In the genomic region with DNA sequence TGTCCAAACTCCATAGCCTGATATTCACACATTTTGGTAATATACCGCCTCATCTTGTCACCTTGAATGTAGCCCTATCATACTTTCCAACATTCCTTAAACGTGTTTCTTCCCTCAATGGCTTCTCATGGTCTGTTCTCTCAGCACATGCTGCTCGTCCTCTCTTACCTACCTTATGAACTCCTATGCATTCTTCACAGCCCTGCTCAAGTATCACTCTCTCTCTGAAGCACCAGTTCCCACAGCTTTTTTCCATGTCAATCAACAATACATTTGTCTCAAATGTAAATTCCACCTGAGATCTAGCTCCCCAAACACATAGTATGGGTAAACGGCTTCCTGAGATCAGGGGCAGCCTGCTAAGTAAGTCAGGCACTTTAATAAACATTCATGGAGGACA, we compare ENCODE assay signal across 19 cellular contexts.
DNase-seq lines count a peak whose midpoint lies in the region; ATAC-seq, FAIRE-seq and TF ChIP-seq lines count a peak whose summit lies in the region.
"Had no signal": no experiment of that assay in that cellular context is flagged by ENCODE, and none has a peak within 500 bp of the region (broad histone marks: within the 10 kb centered on the region; RNA-seq: fewer than 3 reads in every experiment).

No MANE protein-coding gene starts in this region.

- TF ChIP-seq CTCF in SK-N-SH (IDR thresholded peaks at IDR 0.05) (no peak), bronchial epithelial cell (IDR thresholded peaks at IDR 0.05; ENCODE audit: insufficient read depth, low read length, severe bottlenecking) (no peak)

- no peaks in the 10 kb centered on the region for H3K36me3 ChIP-seq in SK-N-SH (replicated peaks in 1 of 2; ENCODE audit: control insufficient read depth in 1 of 2, insufficient read depth in 2 of 2, low read length in 1 of 2)
- no peaks in the 10 kb centered on the region for H3K36me3 ChIP-seq in bronchial epithelial cell (ENCODE audit: control insufficient read depth, insufficient read depth, low read length)
- H3K36me3 ChIP-seq: BLaER1 treated with 17β-estradiol and CSF1 and Interleukin-3, amounts not matched to agents 10 nM and 100 nM had no signal

- no peak for DNase-seq in SK-N-SH
- no peak for DNase-seq in bronchial epithelial cell (ENCODE audit: low read depth)
- no peak for DNase-seq in NCI-H526 treated with DMSO at 0.1 percent for 48 hours (lab: John Stamatoyannopoulos, UW)
- DNase-seq: AML-193; Caco-2; Calu3; CD4-positive, alpha-beta T cell; CD8-positive, alpha-beta T cell; GF-D8 had no signal

- no peak for TF ChIP-seq RAD21 in SK-N-SH (IDR thresholded peaks at IDR 0.05; ENCODE audit: low read length)

- H3K4me1 ChIP-seq in SK-N-SH (ENCODE audit: control insufficient read depth in 1 of 2, insufficient read depth in 2 of 2, low read depth in 1 of 2, low read length in 1 of 2), result peaks cover 0 to 29% of the 10 kb centered on the region in 2 experiments; a peak in 1 of 4 replicates

- H3K9ac ChIP-seq in SK-N-SH, result no peak overlapping the region
- H3K9ac ChIP-seq: BLaER1 treated with 17β-estradiol and CSF1 and Interleukin-3, amounts not matched to agents 10 nM and 100 nM had no signal

- POLR2A ChIA-PET in SK-N-SH (lab: Yijun Ruan, JAX), result no interaction called here

- no peak overlapping the region for H3K27ac ChIP-seq in SK-N-SH (ENCODE audit: low read depth in 2 of 2, low read length in 1 of 2)
- H3K27ac ChIP-seq: 22Rv1; A549; BLaER1 treated with 17β-estradiol and CSF1 and Interleukin-3, amounts not matched to agents 10 nM and 100 nM; C4-2B had no signal

- no peaks in the 10 kb centered on the region for H3K9me2 ChIP-seq in SK-N-SH

- H3F3A ChIP-seq in SK-N-SH (replicated peaks; ENCODE audit: insufficient read depth), result no peaks in the 10 kb centered on the region

- H3K9me3 ChIP-seq in SK-N-SH, result no peaks in the 10 kb centered on the region
- H3K9me3 ChIP-seq: A549, Caco-2 had no signal

- no peaks in the 10 kb centered on the region for H4K20me1 ChIP-seq in SK-N-SH (ENCODE audit: insufficient read depth)

- no peaks in the 10 kb centered on the region for H3K27me3 ChIP-seq in SK-N-SH (ENCODE audit: insufficient read depth)
- H3K27me3 ChIP-seq in bronchial epithelial cell (ENCODE audit: control insufficient read depth, insufficient read depth, low read length), result peaks cover 10% of the 10 kb centered on the region

- H3K79me2 ChIP-seq in SK-N-SH (ENCODE audit: insufficient read depth), result no peaks in the 10 kb centered on the region

- TF ChIP-seq EP300 in SK-N-SH (IDR thresholded peaks at IDR 0.05; ENCODE audit: borderline replicate concordance in 1 of 2, low read depth in 1 of 2, low read length in 1 of 2), result no peak

- FAIRE-seq in bronchial epithelial cell (lab: Jason Lieb, UNC), result peak; percentile 58
- FAIRE-seq: A549, D721Med, G401.6, GM12892, GM18507 had no signal

- no peak overlapping the region for H3K4me3 ChIP-seq in SK-N-SH (ENCODE audit: low read depth in 2 of 2, low read length in 1 of 2)
- no peak overlapping the region for H3K4me3 ChIP-seq in bronchial epithelial cell (ENCODE audit: low read depth, low read length)
- H3K4me3 ChIP-seq: A549; BLaER1 treated with 17β-estradiol and CSF1 and Interleukin-3, amounts not matched to agents 10 nM and 100 nM had no signal

- no peak overlapping the region for H3K4me2 ChIP-seq in SK-N-SH
- H3K4me2 ChIP-seq: A549; BLaER1 treated with 17β-estradiol and CSF1 and Interleukin-3, amounts not matched to agents 10 nM and 100 nM had no signal

- 63% methylated on average over 4 of the region's 4 CpGs for WGBS in SK-N-SH (ENCODE audit: low lambda C conversion rate)

- ATAC-seq in SK-N-SH treated with all-trans-retinoic acid at 6 μM for 48 hours (no peak), GM21717 (IDR thresholded peaks at IDR 0.05; ENCODE audit: unreplicated experiment) (no peak)
- ATAC-seq: A549; CD8-positive, alpha-beta T cell had no signal

- CTCF ChIA-PET in SK-N-SH (lab: Yijun Ruan, JAX), result interaction anchor here (1.3 to 1.8 kb wide), 2 partner anchors 9 to 83 kb away, joined by 7 read pairs; no protein-coding TSS in a partner anchor

- H2AFZ ChIP-seq in SK-N-SH (ENCODE audit: low read depth), result no peak overlapping the region

TF ChIP-seq in SK-N-SH treated with all-trans-retinoic acid at 6 μM for 48 hours, 23 proteins besides CTCF, POLR2A, EP300 and RAD21:
- no peak for TF ChIP-seq OSR1 (CRISPR knock-in tag; IDR thresholded peaks at IDR 0.05)
- peak; percentile 91 for TF ChIP-seq ZFP3 (CRISPR knock-in tag; IDR thresholded peaks at IDR 0.05)
- TF ChIP-seq, protein P1, sequence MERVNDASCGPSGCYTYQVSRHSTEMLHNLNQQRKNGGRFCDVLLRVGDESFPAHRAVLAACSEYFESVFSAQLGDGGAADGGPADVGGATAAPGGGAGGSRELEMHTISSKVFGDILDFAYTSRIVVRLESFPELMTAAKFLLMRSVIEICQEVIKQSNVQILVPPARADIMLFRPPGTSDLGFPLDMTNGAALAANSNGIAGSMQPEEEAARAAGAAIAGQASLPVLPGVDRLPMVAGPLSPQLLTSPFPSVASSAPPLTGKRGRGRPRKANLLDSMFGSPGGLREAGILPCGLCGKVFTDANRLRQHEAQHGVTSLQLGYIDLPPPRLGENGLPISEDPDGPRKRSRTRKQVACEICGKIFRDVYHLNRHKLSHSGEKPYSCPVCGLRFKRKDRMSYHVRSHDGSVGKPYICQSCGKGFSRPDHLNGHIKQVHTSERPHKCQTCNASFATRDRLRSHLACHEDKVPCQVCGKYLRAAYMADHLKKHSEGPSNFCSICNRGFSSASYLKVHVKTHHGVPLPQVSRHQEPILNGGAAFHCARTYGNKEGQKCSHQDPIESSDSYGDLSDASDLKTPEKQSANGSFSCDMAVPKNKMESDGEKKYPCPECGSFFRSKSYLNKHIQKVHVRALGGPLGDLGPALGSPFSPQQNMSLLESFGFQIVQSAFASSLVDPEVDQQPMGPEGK (CRISPR knock-in tag; IDR thresholded peaks at IDR 0.05; ENCODE audit: borderline replicate concordance), result no peak

TF ChIP-seq in SK-N-SH, 30 proteins besides CTCF, POLR2A, EP300 and RAD21:
- TF ChIP-seq FOXJ3 (CRISPR knock-in tag; IDR thresholded peaks at IDR 0.05), result no peak
- TF ChIP-seq, protein P2, sequence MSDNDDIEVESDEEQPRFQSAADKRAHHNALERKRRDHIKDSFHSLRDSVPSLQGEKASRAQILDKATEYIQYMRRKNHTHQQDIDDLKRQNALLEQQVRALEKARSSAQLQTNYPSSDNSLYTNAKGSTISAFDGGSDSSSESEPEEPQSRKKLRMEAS (IDR thresholded peaks at IDR 0.05; ENCODE audit: low read depth), result no peak
- TF ChIP-seq MXI1 (IDR thresholded peaks at IDR 0.05; ENCODE audit: low read depth, low read length), result no peak
